Comparison of ENCODE assay signal across 13 cellular contexts in genomic region chr5:96734871-96735325, GRCh38.
DNase-seq lines count a peak whose midpoint lies in the region; FAIRE-seq and TF ChIP-seq lines count a peak whose summit lies in the region.
"Had no signal": no experiment of that assay in that cellular context is flagged by ENCODE, and none has a peak within 500 bp of the region (broad histone marks: within the 10 kb centered on the region; RNA-seq: fewer than 3 reads in every experiment).

No MANE protein-coding gene starts in this region.

- peak overlapping the region; percentile 1 to 88 (median 44) for H3K27ac Mint-ChIP-seq in CD4-positive, alpha-beta memory T cell
- H3K27ac Mint-ChIP-seq in astrocyte (ENCODE audit: unreplicated experiment): no peak overlapping the region

- intact Hi-C loops in CD4-positive, alpha-beta memory T cell (cut with micrococcal nuclease): no loop called here
- intact Hi-C loops in transverse colon (cut with DNase I; ENCODE audit: low total_unique reads): loop anchor here (10.0 kb wide), 1 partner anchor 120 kb away; no protein-coding TSS in a partner anchor

- no peaks in the 10 kb centered on the region for H3K9me3 ChIP-seq in CD4-positive, alpha-beta memory T cell (ENCODE audit: control insufficient read depth in 1 of 2, low read length in 2 of 2)
- no peaks in the 10 kb centered on the region for H3K9me3 ChIP-seq in astrocyte (ENCODE audit: insufficient read depth, low read depth, low read length)
- H3K9me3 ChIP-seq in transverse colon: no peaks in the 10 kb centered on the region

- H3K4me1 Mint-ChIP-seq in CD4-positive, alpha-beta memory T cell: peaks cover 7 to 15% (median 13%) of the 10 kb centered on the region in 4 donors
- peaks cover 13% of the 10 kb centered on the region for H3K4me1 Mint-ChIP-seq in astrocyte (ENCODE audit: low read depth, unreplicated experiment)
- H3K4me1 Mint-ChIP-seq: neural crest cell had no signal

- CTCF ChIA-PET in CD4-positive, alpha-beta memory T cell (lab: Charles Lee; ENCODE audit: partially characterized antibody): interaction anchor here (2.3 kb wide), 1 partner anchor 121 kb away, joined by 11 read pairs; no protein-coding TSS in a partner anchor

- peak overlapping the region; percentile 10 for H3K4me2 ChIP-seq in astrocyte (ENCODE audit: low read length)

- no peak for TF ChIP-seq POLR2A in transverse colon (IDR thresholded peaks at IDR 0.05)

- WGBS in transverse colon (ENCODE audit: low coverage in 1 of 2), 2 donors: 61 to 67% methylated on average over 1 of the region's 1 CpG

- peaks cover 10% of the 10 kb centered on the region for H3K79me2 ChIP-seq in astrocyte (ENCODE audit: insufficient read depth, low read length)

- no peak for TF ChIP-seq EP300 in Ishikawa (IDR thresholded peaks at IDR 0.05; ENCODE audit: borderline replicate concordance)
- no peak for TF ChIP-seq EP300 in transverse colon (IDR thresholded peaks at IDR 0.05; ENCODE audit: low read depth)

- no peak overlapping the region for H3K27ac ChIP-seq in CD4-positive, alpha-beta memory T cell (ENCODE audit: low read depth, low read length)
- H3K27ac ChIP-seq in astrocyte (ENCODE audit: low read depth, low read length): no peak overlapping the region
- H3K27ac ChIP-seq in transverse colon: no peak overlapping the region

- H3K27me3 Mint-ChIP-seq in CD4-positive, alpha-beta memory T cell: no peaks in the 10 kb centered on the region
- H3K27me3 Mint-ChIP-seq in astrocyte (ENCODE audit: low read depth, unreplicated experiment): no peaks in the 10 kb centered on the region
- H3K27me3 Mint-ChIP-seq: IgD-negative memory B cell had no signal

- no peak overlapping the region for H3K9ac ChIP-seq in astrocyte (ENCODE audit: low read length)

- peaks cover 41 to 69% of the 10 kb centered on the region in 2 donors for H3K36me3 Mint-ChIP-seq in CD4-positive, alpha-beta memory T cell
- H3K36me3 Mint-ChIP-seq in astrocyte (ENCODE audit: low read depth, unreplicated experiment): peaks cover 23% of the 10 kb centered on the region

- H3K9me3 Mint-ChIP-seq in CD4-positive, alpha-beta memory T cell: peaks cover 0 to 3% (median 0%) of the 10 kb centered on the region in 8 donors
- H3K9me3 Mint-ChIP-seq in astrocyte (ENCODE audit: unreplicated experiment): peaks cover 2% of the 10 kb centered on the region
- H3K9me3 Mint-ChIP-seq: IgD-negative memory B cell, neural crest cell had no signal

- peaks cover 28% of the 10 kb centered on the region for H3K36me3 ChIP-seq in CD4-positive, alpha-beta memory T cell (ENCODE audit: insufficient read depth, low read length)
- H3K36me3 ChIP-seq in astrocyte (ENCODE audit: insufficient read depth, low read length) (peaks cover 35% of the 10 kb centered on the region), transverse colon (peaks cover 0 to 27% (median 10%) of the 10 kb centered on the region in 4 donors)

- TF ChIP-seq RAD21 in Ishikawa (IDR thresholded peaks at IDR 0.05; ENCODE audit: low read depth): no peak

- H3K27me3 ChIP-seq in CD4-positive, alpha-beta memory T cell (ENCODE audit: insufficient read depth, low read length): no peaks in the 10 kb centered on the region
- H3K27me3 ChIP-seq in astrocyte (ENCODE audit: insufficient read depth, low read length) (no peaks in the 10 kb centered on the region), transverse colon (no peaks in the 10 kb centered on the region)

- no peak overlapping the region for H3K4me3 ChIP-seq in CD4-positive, alpha-beta memory T cell (ENCODE audit: low read length in 2 of 2)
- no peak overlapping the region for H3K4me3 ChIP-seq in astrocyte (ENCODE audit: insufficient read depth, low read depth, low read length)
- H3K4me3 ChIP-seq in transverse colon: no peak overlapping the region

- POLR2A ChIA-PET in CD4-positive, alpha-beta memory T cell (lab: Charles Lee; ENCODE audit: partially characterized antibody): no interaction called here

- TF ChIP-seq CTCF in astrocyte (IDR thresholded peaks at IDR 0.05; ENCODE audit: insufficient read depth, low read depth, low read length) (no peak), transverse colon (IDR thresholded peaks at IDR 0.05) (no peak)

- H3K4me3 Mint-ChIP-seq in CD4-positive, alpha-beta memory T cell: no peak overlapping the region
- H3K4me3 Mint-ChIP-seq in astrocyte (ENCODE audit: unreplicated experiment): no peak overlapping the region
- H3K4me3 Mint-ChIP-seq: neural crest cell had no signal

- in situ Hi-C loops in transverse colon (cut with MboI; ENCODE audit: low pct_ligation_motif_present in 1 of 4, low pct_unique_long_range_greater_than_20kb in 1 of 4, low sequenced_read_pairs in 3 of 4): no loop called here

- peaks cover 21% of the 10 kb centered on the region for H4K20me1 ChIP-seq in astrocyte (ENCODE audit: insufficient read depth, low read length)

- FAIRE-seq in astrocyte (lab: Jason Lieb, UNC): no peak
- FAIRE-seq: TTC549 had no signal

- no peak overlapping the region for H2AFZ ChIP-seq in astrocyte (ENCODE audit: low read depth, low read length)

- no peak for DNase-seq in CD4-positive, alpha-beta memory T cell
- DNase-seq in astrocyte (ENCODE audit: low read depth) (peak; percentile 70), kidney tubule cell (ENCODE audit: low spot score) (peak; percentile 83), NCI-H446 (lab: John Stamatoyannopoulos, UW) (no peak), 8988T (no peak), NCI-H510A treated with DMSO at 0.1 percent for 48 hours (lab: John Stamatoyannopoulos, UW) (no peak), transverse colon (no peak)
- DNase-seq: activated gamma-delta T cell; stimulated activated CD4-positive, alpha-beta T cell treated with anti-CD3 and anti-CD28 coated beads, Interleukin-2, amount 100 ng/mL, for 48 hours had no signal

- H3K4me1 ChIP-seq in CD4-positive, alpha-beta memory T cell (ENCODE audit: insufficient read depth, low read length): no peaks in the 10 kb centered on the region
- H3K4me1 ChIP-seq in astrocyte (ENCODE audit: insufficient read depth, low read length): peaks cover 12% of the 10 kb centered on the region
- H3K4me1 ChIP-seq in transverse colon: no peaks in the 10 kb centered on the region

TF ChIP-seq in Ishikawa, 13 proteins besides CTCF, POLR2A, EP300 and RAD21:
- peak; percentile 60 for TF ChIP-seq CEBPB (IDR thresholded peaks at IDR 0.05)
- no peak for TF ChIP-seq TEAD4 (IDR thresholded peaks at IDR 0.05)

Comparison
In these comparisons a context has a peak if more than half of its experiments do, and no peak if none do; other contexts are left out.
1. DNase-seq: peak in astrocyte (single experiment) and kidney tubule cell (single experiment); none in CD4-positive, alpha-beta memory T cell (0 of 5), NCI-H446 (0 of 2), 8988T (single experiment), NCI-H510A treated with DMSO at 0.1 percent for 48 hours (single experiment) and transverse colon (single experiment).